ENCODE assay signal across 9 cellular contexts in genomic region chr2:217988014-217988839, GRCh38. TPM values are rescaled to one million over a fixed set of nuclear protein-coding genes. Genes with fewer than 3 reads are reported as not detected.
DNase-seq lines count a peak whose midpoint lies in the region; ATAC-seq and TF ChIP-seq lines count a peak whose summit lies in the region.
"Had no signal": no experiment of that assay in that cellular context is flagged by ENCODE, and none has a peak within 500 bp of the region (broad histone marks: within the 10 kb centered on the region; RNA-seq: fewer than 3 reads in every experiment).

No MANE protein-coding gene starts in this region.

- in situ Hi-C loops in Caki2 (cut with HindIII; ENCODE audit: low pct_unique_long_range_greater_than_20kb, low sequenced_read_pairs) = no loop called here

- H3K27me3 Mint-ChIP-seq in activated CD8-positive, alpha-beta memory T cell treated with anti-CD3 and anti-CD28 coated beads, Interleukin-2, amount 10 ng/mL, durations not matched to agents 7 days and 5 days = peaks cover 2% of the 10 kb centered on the region

- H3K9me3 Mint-ChIP-seq in activated CD8-positive, alpha-beta memory T cell treated with anti-CD3 and anti-CD28 coated beads, Interleukin-2, amount 10 ng/mL, durations not matched to agents 7 days and 5 days (ENCODE audit: low read depth) = no peaks in the 10 kb centered on the region
- H3K9me3 Mint-ChIP-seq: T-helper 1 cell treated with Interleukin-12 subunit alpha and Interleukin-12 subunit beta and Interleukin-4 antibody, amounts not matched to agents 30 μg/mL and 1 μg/mL, for 36 hours had no signal

- CTCF ChIA-PET in HEK293T (lab: Yijun Ruan, JAX) = interaction anchor here (1.0 to 1.4 kb wide), 3 partner anchors 199 to 203 kb away, joined by 3 to 4 read pairs (median 4); no protein-coding TSS in a partner anchor
- CTCF ChIA-PET in activated CD8-positive, alpha-beta memory T cell treated with anti-CD3 and anti-CD28 coated beads, Interleukin-2, amount 10 ng/mL, durations not matched to agents 7 days and 5 days (lab: Charles Lee) = interaction anchor here (0.6 to 8.5 kb wide), 9 partner anchors 11 to 206 kb away, joined by 3 to 156 read pairs (median 5); no protein-coding TSS in a partner anchor

- peaks cover 8% of the 10 kb centered on the region for H3K4me1 Mint-ChIP-seq in activated CD8-positive, alpha-beta memory T cell treated with anti-CD3 and anti-CD28 coated beads, Interleukin-2, amount 10 ng/mL, durations not matched to agents 7 days and 5 days

- ATAC-seq in activated CD8-positive, alpha-beta memory T cell treated with anti-CD3 and anti-CD28 coated beads, Interleukin-2, amount 10 ng/mL, durations not matched to agents 7 days and 5 days = peak; percentile 66
- no peak for ATAC-seq in HG03108 (IDR thresholded peaks at IDR 0.05; ENCODE audit: unreplicated experiment)

- TF ChIP-seq CTCF in epithelial cell of proximal tubule (conservative IDR thresholded peaks at IDR 0.05; ENCODE audit: low read depth, low read length) = peak; percentile 90

- H3K4me3 Mint-ChIP-seq in activated CD8-positive, alpha-beta memory T cell treated with anti-CD3 and anti-CD28 coated beads, Interleukin-2, amount 10 ng/mL, durations not matched to agents 7 days and 5 days = no peak overlapping the region
- H3K4me3 Mint-ChIP-seq: T-helper 1 cell treated with Interleukin-12 subunit alpha and Interleukin-12 subunit beta and Interleukin-4 antibody, amounts not matched to agents 30 μg/mL and 1 μg/mL, for 36 hours had no signal

- H3K27ac Mint-ChIP-seq in activated CD8-positive, alpha-beta memory T cell treated with anti-CD3 and anti-CD28 coated beads, Interleukin-2, amount 10 ng/mL, durations not matched to agents 7 days and 5 days = no peak overlapping the region
- H3K27ac Mint-ChIP-seq: T-helper 1 cell treated with Interleukin-12 subunit alpha and Interleukin-12 subunit beta and Interleukin-4 antibody, amounts not matched to agents 30 μg/mL and 1 μg/mL, for 36 hours had no signal

- no peak overlapping the region for H3K4me3 ChIP-seq in epithelial cell of proximal tubule (ENCODE audit: low read depth, low read length)

- POLR2A ChIA-PET in HEK293T (lab: Yijun Ruan, JAX) = no interaction called here

- H3K36me3 Mint-ChIP-seq in activated CD8-positive, alpha-beta memory T cell treated with anti-CD3 and anti-CD28 coated beads, Interleukin-2, amount 10 ng/mL, durations not matched to agents 7 days and 5 days = no peaks in the 10 kb centered on the region

- DNase-seq in Caki2 (ENCODE audit: low read depth) (peak; percentile 52), HEK293T (ENCODE audit: extremely low spot score) (peak; percentile 83), NCI-H69 (lab: John Stamatoyannopoulos, UW) (peak; percentile 38), epithelial cell of proximal tubule (ENCODE audit: low read depth) (peak; percentile 50), midbrain (lab: John Stamatoyannopoulos, UW) (peak; percentile 60)
- peak; percentile 81 for DNase-seq in activated CD8-positive, alpha-beta memory T cell treated with anti-CD3 and anti-CD28 coated beads, Interleukin-2, amount 10 ng/mL, durations not matched to agents 7 days and 5 days
- DNase-seq in stimulated activated CD8-positive, alpha-beta memory T cell treated with anti-CD3 and anti-CD28 coated beads, Interleukin-4, amount 100 ng/mL, for 24 hours (ENCODE audit: low read depth) = peak; percentile 59

TF ChIP-seq in HEK293T, 16 proteins besides CTCF, POLR2A, EP300 and RAD21:
- TF ChIP-seq FOXM1 (IDR thresholded peaks at IDR 0.05; ENCODE audit: borderline replicate concordance) (no peak), L3MBTL2 (conservative IDR thresholded peaks at IDR 0.05) (no peak), FOXA1 (IDR thresholded peaks at IDR 0.05) (no peak), BHLHE40 (IDR thresholded peaks at IDR 0.05; ENCODE audit: borderline replicate concordance) (no peak), FOXK2 (IDR thresholded peaks at IDR 0.05) (no peak), SUZ12 (IDR thresholded peaks at IDR 0.05) (no peak), ARNT (IDR thresholded peaks at IDR 0.05) (no peak), PKNOX1 (IDR thresholded peaks at IDR 0.05) (no peak), TARDBP (IDR thresholded peaks at IDR 0.05) (no peak), SP1 (IDR thresholded peaks at IDR 0.05) (no peak), HDGF (IDR thresholded peaks at IDR 0.05; ENCODE audit: borderline replicate concordance) (no peak), ELF4 (IDR thresholded peaks at IDR 0.05) (no peak), CTBP1 (IDR thresholded peaks at IDR 0.05; ENCODE audit: borderline replicate concordance) (no peak), ZNF384 (IDR thresholded peaks at IDR 0.05) (no peak), NFRKB (IDR thresholded peaks at IDR 0.05) (no peak), LEF1 (IDR thresholded peaks at IDR 0.05; ENCODE audit: borderline replicate concordance) (no peak)

RNA-seq across cellular contexts. Expression of gene TNS1, which starts 14.6 kb away (rescaled TPM):
- total RNA-seq in Caki2 (2014; rRNA removed; shearing (Covaris generic); ENCODE audit: low replicate concordance) = 0.61 and 0.68 TPM in 2 replicates
- total RNA-seq in activated CD8-positive, alpha-beta memory T cell treated with anti-CD3 and anti-CD28 coated beads, Interleukin-2, amount 10 ng/mL, durations not matched to agents 7 days and 5 days = 1 to 10 TPM; 1.4 to 4.4 TPM
- 4.3 and 25.1 TPM in 2 replicates for total RNA-seq in epithelial cell of proximal tubule
